ENCODE assay signal across 1 cellular context in the genomic region with DNA sequence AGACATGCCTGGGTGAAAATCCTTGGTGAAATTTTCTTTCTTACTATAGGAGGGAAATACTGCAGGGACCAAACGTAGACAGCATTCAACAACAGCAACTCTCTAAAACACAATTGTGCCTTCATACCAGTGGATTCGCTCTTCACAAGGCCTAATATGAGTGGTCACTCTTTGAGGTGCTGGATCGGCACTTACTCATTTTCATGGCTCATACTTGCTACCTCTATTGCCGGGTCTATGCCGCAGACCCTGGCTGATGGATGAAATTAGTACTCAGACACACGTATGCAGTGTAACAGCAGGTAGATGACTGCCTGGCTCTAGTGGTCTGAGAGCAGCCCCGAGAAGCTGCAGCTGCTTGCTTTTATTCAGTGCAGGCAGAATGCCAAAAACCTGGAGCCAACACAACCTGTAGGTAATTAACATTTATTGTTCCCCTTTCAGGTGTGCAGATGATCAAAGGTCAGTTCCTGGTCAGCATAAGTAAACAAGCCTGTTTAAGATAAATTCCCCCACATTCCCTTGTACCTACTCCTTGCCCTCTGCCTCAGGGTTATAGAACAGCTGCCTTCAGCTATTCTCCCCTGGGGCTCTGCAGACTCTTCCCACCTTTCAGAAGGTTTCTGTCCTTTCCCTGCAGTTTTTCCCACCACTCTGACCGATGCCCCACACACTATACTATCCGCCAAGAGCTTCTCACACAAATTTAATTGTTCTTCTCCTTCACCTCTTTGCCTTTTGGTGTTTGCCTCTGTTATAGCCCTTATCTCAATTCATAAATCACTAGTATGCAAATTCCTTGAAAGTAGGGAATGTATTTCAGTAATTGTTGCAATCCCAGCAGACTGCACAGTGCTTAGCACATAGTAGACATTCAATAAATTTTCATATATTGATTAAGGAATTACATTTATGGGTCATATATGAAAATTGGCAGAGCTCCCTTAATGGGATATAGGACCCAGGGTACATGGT.
TF ChIP-seq lines count a peak whose summit lies in the region.

No MANE protein-coding gene starts in this region.

TF ChIP-seq in HepG2, 621 proteins besides CTCF, POLR2A, EP300 and RAD21 (continued from another document):
- TF ChIP-seq, protein P1, sequence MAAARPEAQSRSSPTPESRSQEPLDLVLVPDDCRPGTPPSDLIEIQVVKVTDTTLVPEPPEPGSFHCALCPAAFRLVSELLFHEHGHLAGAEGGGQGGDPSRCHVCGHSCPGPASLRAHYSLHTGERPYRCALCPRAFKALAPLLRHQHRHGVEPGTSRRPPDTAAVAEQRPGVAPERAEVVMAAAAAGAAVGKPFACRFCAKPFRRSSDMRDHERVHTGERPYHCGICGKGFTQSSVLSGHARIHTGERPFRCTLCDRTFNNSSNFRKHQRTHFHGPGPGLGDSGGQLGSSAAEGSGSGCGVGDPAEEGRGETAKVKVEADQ (CRISPR knock-in tag; IDR thresholded peaks at IDR 0.05; ENCODE audit: borderline replicate concordance): no peak
- no peak for TF ChIP-seq PRMT3 (CRISPR knock-in tag; IDR thresholded peaks at IDR 0.05; ENCODE audit: borderline replicate concordance, low read depth)
- no peak for TF ChIP-seq ZNF317 (CRISPR knock-in tag; IDR thresholded peaks at IDR 0.05)
